In the genomic region with DNA sequence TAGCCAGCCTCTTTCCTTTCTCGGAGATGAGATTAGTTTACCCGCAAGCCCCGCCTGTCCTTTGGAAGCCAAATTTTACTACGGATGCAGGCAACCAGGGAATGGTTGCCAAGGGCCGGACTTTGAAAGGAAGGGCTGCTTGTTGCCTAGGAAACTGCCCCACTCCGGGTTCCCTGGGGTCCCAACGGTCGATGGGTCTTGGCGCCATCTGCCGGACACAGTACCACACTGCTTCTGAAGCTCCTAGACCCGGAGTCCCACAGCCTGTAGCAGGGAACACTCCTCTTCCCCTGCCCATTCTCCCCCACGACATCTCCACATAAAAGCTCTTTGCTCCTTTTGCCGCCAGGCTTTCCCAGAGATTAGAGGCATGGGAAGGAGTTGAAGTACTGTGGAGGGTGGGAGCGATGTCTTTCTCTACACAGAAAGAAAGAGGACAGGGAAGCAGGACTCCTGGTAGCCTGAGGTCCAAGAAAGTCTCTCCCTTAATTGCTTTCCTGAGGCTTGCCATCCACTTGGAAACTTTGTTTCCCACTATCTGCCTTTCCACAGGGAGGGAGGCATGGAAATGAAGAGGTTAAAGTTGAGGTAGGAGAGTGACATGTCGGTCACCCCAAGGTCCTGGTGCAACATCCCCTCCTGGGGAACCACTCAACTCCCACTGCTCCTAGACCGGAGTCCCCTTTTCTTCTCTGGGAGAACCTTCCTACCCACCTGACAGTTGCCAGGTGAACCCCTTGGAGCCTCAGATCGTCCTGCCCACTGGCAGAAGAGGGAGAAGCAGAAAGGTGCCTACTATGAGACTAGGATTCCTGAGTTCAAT, we compare ENCODE assay signal across 1 cellular context.
TF ChIP-seq lines count a peak whose summit lies in the region.

No MANE protein-coding gene starts in this region.

TF ChIP-seq in H1, 55 proteins besides CTCF, POLR2A, EP300 and RAD21:
- TF ChIP-seq CREB1 (IDR thresholded peaks at IDR 0.05) (0 out of 2 replicates have a peak, but pooled peaks have one; percentile 35), KDM4A (IDR thresholded peaks at IDR 0.05; ENCODE audit: low read depth, low read length, severe bottlenecking) (no peak), SIN3A (conservative IDR thresholded peaks at IDR 0.05 in 1 of 2, IDR thresholded peaks at IDR 0.05 in 1 of 2; ENCODE audit: low read depth in 1 of 2, low read length in 2 of 2) (peak in 1 of 2 experiments; percentile 87; a peak in 2 of 4 replicates), EZH2 (IDR thresholded peaks at IDR 0.05; ENCODE audit: low read depth, low read length, severe bottlenecking) (no peak), CHD1 (IDR thresholded peaks at IDR 0.05; ENCODE audit: low read depth, low read length) (no peak), BCL11A (IDR thresholded peaks at IDR 0.05; ENCODE audit: low read depth in 2 of 2, low read length in 2 of 2) (no peak), SUZ12 (IDR thresholded peaks at IDR 0.05; ENCODE audit: low read length) (no peak), JUND (IDR thresholded peaks at IDR 0.05; ENCODE audit: low read length) (no peak), YY1 (IDR thresholded peaks at IDR 0.05; ENCODE audit: low read depth, low read length) (no peak), MAX (IDR thresholded peaks at IDR 0.05) (peak; percentile 11; the same call in 1 of the 2 replicates), RFX5 (IDR thresholded peaks at IDR 0.05; ENCODE audit: borderline replicate concordance, low read depth, low read length) (peak; percentile 80; the same call in 1 of the 2 replicates)
- TF ChIP-seq, protein P1, sequence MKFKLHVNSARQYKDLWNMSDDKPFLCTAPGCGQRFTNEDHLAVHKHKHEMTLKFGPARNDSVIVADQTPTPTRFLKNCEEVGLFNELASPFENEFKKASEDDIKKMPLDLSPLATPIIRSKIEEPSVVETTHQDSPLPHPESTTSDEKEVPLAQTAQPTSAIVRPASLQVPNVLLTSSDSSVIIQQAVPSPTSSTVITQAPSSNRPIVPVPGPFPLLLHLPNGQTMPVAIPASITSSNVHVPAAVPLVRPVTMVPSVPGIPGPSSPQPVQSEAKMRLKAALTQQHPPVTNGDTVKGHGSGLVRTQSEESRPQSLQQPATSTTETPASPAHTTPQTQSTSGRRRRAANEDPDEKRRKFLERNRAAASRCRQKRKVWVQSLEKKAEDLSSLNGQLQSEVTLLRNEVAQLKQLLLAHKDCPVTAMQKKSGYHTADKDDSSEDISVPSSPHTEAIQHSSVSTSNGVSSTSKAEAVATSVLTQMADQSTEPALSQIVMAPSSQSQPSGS (IDR thresholded peaks at IDR 0.05; ENCODE audit: low read length) = 0 out of 2 replicates have a peak, but pooled peaks have one; percentile 28
